Comparison of ENCODE assay signal across 12 cellular contexts in the genomic region with DNA sequence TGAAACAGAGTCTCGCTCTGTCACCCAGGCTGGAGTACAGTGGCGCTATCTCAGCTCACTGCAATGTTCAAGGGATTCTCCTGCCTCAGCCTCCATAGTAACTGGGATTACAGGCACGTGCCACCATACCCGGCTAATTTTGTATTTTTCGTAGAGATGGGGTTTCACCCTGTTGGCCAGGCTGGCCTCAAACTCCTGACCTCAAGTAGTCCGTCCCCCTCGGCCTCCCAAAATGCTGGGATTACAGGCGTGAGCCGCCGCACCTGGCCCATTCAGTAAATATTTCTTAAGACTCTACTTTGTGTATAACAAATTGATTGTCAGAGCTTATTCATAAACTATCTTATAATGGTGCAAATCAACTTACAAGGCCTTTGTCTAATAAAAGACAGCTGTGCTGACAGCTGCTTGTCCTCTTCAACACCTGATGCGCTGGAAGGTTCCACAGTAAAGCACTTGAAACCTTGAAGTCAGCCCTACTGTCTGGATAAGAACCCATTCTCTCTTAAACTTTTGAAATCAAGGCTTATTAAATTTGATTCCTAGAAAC. TPM values are rescaled to one million over a fixed set of nuclear protein-coding genes. Genes with fewer than 3 reads are reported as not detected.
DNase-seq lines count a peak whose midpoint lies in the region; FAIRE-seq and TF ChIP-seq lines count a peak whose summit lies in the region.
"Had no signal": no experiment of that assay in that cellular context is flagged by ENCODE, and none has a peak within 500 bp of the region (broad histone marks: within the 10 kb centered on the region; RNA-seq: fewer than 3 reads in every experiment).

No MANE protein-coding gene starts in this region.

- H3K27ac ChIP-seq in tibial nerve = peak overlapping the region; percentile 29 to 87 (median 66)
- H3K27ac ChIP-seq in neural progenitor cell = no peak overlapping the region
- H3K27ac ChIP-seq: HL-60 had no signal

- TF ChIP-seq EP300 in tibial nerve (IDR thresholded peaks at IDR 0.05) = no peak

- H3K4me3 ChIP-seq in tibial nerve (no peak overlapping the region), neural progenitor cell (no peak overlapping the region)

- H3K4me1 ChIP-seq in tibial nerve (peaks cover 0 to 22% (median 8%) of the 10 kb centered on the region in 4 donors), neural progenitor cell (no peaks in the 10 kb centered on the region)

- no peak overlapping the region for H3K9ac ChIP-seq in neural progenitor cell

- no peaks in the 10 kb centered on the region for H3K9me3 ChIP-seq in tibial nerve
- H3K9me3 ChIP-seq in neural progenitor cell (ENCODE audit: low read depth) = no peaks in the 10 kb centered on the region

- WGBS in tibial nerve, 2 donors = 81 to 87% methylated on average over 11 of the region's 11 CpGs

- no peak overlapping the region for H2AFZ ChIP-seq in neural progenitor cell (replicated peaks)

- H3F3A ChIP-seq in neural progenitor cell (ENCODE audit: low read depth) = no peaks in the 10 kb centered on the region

- TF ChIP-seq POLR2A in tibial nerve (IDR thresholded peaks at IDR 0.05) (no peak), GM12891 (IDR thresholded peaks at IDR 0.05; ENCODE audit: low read depth, low read length) (no peak)

- no peak overlapping the region for H3K4me2 ChIP-seq in neural progenitor cell

- H3K27me3 ChIP-seq in tibial nerve = no peaks in the 10 kb centered on the region
- H3K27me3 ChIP-seq in neural progenitor cell = no peaks in the 10 kb centered on the region

- H3K36me3 ChIP-seq in tibial nerve (peaks cover 0 to 35% (median 0%) of the 10 kb centered on the region in 3 donors), neural progenitor cell (no peaks in the 10 kb centered on the region)

- peaks cover 4% of the 10 kb centered on the region for H3K36me3 Mint-ChIP-seq in chondrocyte (ENCODE audit: low read depth)
- peaks cover 2% of the 10 kb centered on the region for H3K36me3 Mint-ChIP-seq in neural progenitor cell

- H3K27me3 Mint-ChIP-seq in chondrocyte (ENCODE audit: low read depth) (no peaks in the 10 kb centered on the region), neural progenitor cell (ENCODE audit: insufficient read depth, low read depth) (peaks cover 10% of the 10 kb centered on the region)

- no peak overlapping the region for H3K4me3 Mint-ChIP-seq in chondrocyte (ENCODE audit: unreplicated experiment)
- no peak overlapping the region for H3K4me3 Mint-ChIP-seq in neural progenitor cell
- H3K4me3 Mint-ChIP-seq: activated T-cell treated with anti-CD3 and anti-CD28 coated beads, Interleukin-2, amount 50 U/mL, for 4 hours had no signal

- no peak for FAIRE-seq in GM12891 (lab: Jason Lieb, UNC)

- peak; percentile 17 for DNase-seq in activated CD8-positive, alpha-beta memory T cell treated with anti-CD3 and anti-CD28 coated beads, Interleukin-2, amount 50 U/mL, for 48 hours
- no peak for DNase-seq in activated CD8-positive, alpha-beta memory T cell treated with anti-CD3 and anti-CD28 coated beads for 24 hours
- no peak for DNase-seq in chondrocyte (ENCODE audit: low spot score)
- DNase-seq in myocyte (ENCODE audit: low read depth) = peak; percentile 11
- DNase-seq in tibial nerve (ENCODE audit: low spot score in 2 of 2) = no peak
- no peak for DNase-seq in glomerular visceral epithelial cell (ENCODE audit: extremely low spot score)
- no peak for DNase-seq in GM12891 (ENCODE audit: insufficient read length, low spot score)
- DNase-seq in neural progenitor cell (ENCODE audit: low spot score) = no peak
- DNase-seq: activated CD4-positive, alpha-beta T cell treated with anti-CD3 and anti-CD28 coated beads for 1 hour; activated T-cell treated with anti-CD3 and anti-CD28 coated beads, Interleukin-2, amount 50 U/mL, for 4 hours; effector CD8-positive, alpha-beta T cell had no signal

- H3K4me1 Mint-ChIP-seq in chondrocyte (ENCODE audit: low read depth) (peaks cover 16% of the 10 kb centered on the region), neural progenitor cell (peaks cover 21% of the 10 kb centered on the region)

- H4K20me1 ChIP-seq in neural progenitor cell (ENCODE audit: low read depth) = no peaks in the 10 kb centered on the region

- H3K9me3 Mint-ChIP-seq in chondrocyte (ENCODE audit: low read depth) (no peaks in the 10 kb centered on the region), neural progenitor cell (no peaks in the 10 kb centered on the region)
- H3K9me3 Mint-ChIP-seq: activated T-cell treated with anti-CD3 and anti-CD28 coated beads, Interleukin-2, amount 50 U/mL, for 4 hours had no signal

- H3K27ac Mint-ChIP-seq in chondrocyte (ENCODE audit: unreplicated experiment) (peak overlapping the region; percentile 89), neural progenitor cell (no peak overlapping the region)

- TF ChIP-seq CTCF in chondrocyte (IDR thresholded peaks at IDR 0.05) (no peak), tibial nerve (IDR thresholded peaks at IDR 0.05) (no peak), neural progenitor cell (IDR thresholded peaks at IDR 0.05) (no peak)

- no peaks in the 10 kb centered on the region for H3K79me2 ChIP-seq in neural progenitor cell (ENCODE audit: low read depth)

TF ChIP-seq in GM12891, 5 proteins besides CTCF, POLR2A, EP300 and RAD21:
- no peak for TF ChIP-seq POLR2AphosphoS5 (IDR thresholded peaks at IDR 0.05; ENCODE audit: low read depth, low read length)
- TF ChIP-seq POU2F2 (IDR thresholded peaks at IDR 0.05; ENCODE audit: low read depth, low read length) = no peak
- TF ChIP-seq SPI1 (IDR thresholded peaks at IDR 0.05; ENCODE audit: low read depth, low read length) = no peak
- no peak for TF ChIP-seq PAX5 (IDR thresholded peaks at IDR 0.05; ENCODE audit: insufficient read depth, low read length, severe bottlenecking)
- no peak for TF ChIP-seq TAF1 (IDR thresholded peaks at IDR 0.05; ENCODE audit: low read depth, low read length)

RNA-seq across cellular contexts. Expression of a gene that starts 14.7 kb away (rescaled TPM):
- total RNA-seq in chondrocyte = 0.41 to 6.5 TPM (median 5.7 TPM) in 3 replicates
- 1.3 and 2.4 TPM in 2 replicates for total RNA-seq in myocyte
- polyA plus RNA-seq in myocyte (2012) = 0.74 TPM
- 10 to 100 TPM; 48.6 to 91.3 (median 66.9) TPM for total RNA-seq in tibial nerve
- 5.9 TPM for polyA plus RNA-seq in GM12891 (2012; ENCODE audit: low read depth, missing spikeins)
- 2.1 and 10.1 TPM in 2 replicates for total RNA-seq in neural progenitor cell (ENCODE audit: low replicate concordance)

Comparison
In these comparisons a context has a peak if more than half of its experiments do, and no peak if none do; other contexts are left out.
1. DNase-seq: peak in activated CD8-positive, alpha-beta memory T cell treated with anti-CD3 and anti-CD28 coated beads, Interleukin-2, amount 50 U/mL, for 48 hours (single experiment) and myocyte (single experiment); none in activated CD8-positive, alpha-beta memory T cell treated with anti-CD3 and anti-CD28 coated beads for 24 hours (single experiment), chondrocyte (single experiment), tibial nerve (0 of 2), glomerular visceral epithelial cell (single experiment), GM12891 (single experiment) and neural progenitor cell (single experiment).